ENCODE assay signal across 22 cellular contexts in genomic region chrX:17805120-17805519, GRCh38. TPM values are rescaled to one million over a fixed set of nuclear protein-coding genes. Genes with fewer than 3 reads are reported as not detected.
DNase-seq lines count a peak whose midpoint lies in the region; ATAC-seq, FAIRE-seq and TF ChIP-seq lines count a peak whose summit lies in the region.
"Had no signal": no experiment of that assay in that cellular context is flagged by ENCODE, and none has a peak within 500 bp of the region (broad histone marks: within the 10 kb centered on the region; RNA-seq: fewer than 3 reads in every experiment).

No MANE protein-coding gene starts in this region.

- H3F3A ChIP-seq in neural progenitor cell (ENCODE audit: low read depth) = no peaks in the 10 kb centered on the region

- no peaks in the 10 kb centered on the region for H3K4me1 Mint-ChIP-seq in chondrocyte (ENCODE audit: low read depth)
- peaks cover 44% of the 10 kb centered on the region for H3K4me1 Mint-ChIP-seq in neural progenitor cell
- H3K4me1 Mint-ChIP-seq: stimulated activated naive B cell treated with anti-CD40 and anti-IgM and Interleukin-4, amounts not matched to agents 10 μg/mL and 1 μg/mL and 100 μg/mL, for 72 hours had no signal

- TF ChIP-seq POLR2A in NB4 (IDR thresholded peaks at IDR 0.05; ENCODE audit: extremely low read depth, insufficient read length) (no peak), GM12891 (IDR thresholded peaks at IDR 0.05; ENCODE audit: low read depth, low read length) (no peak)

- H3K36me3 ChIP-seq in neural progenitor cell = no peaks in the 10 kb centered on the region
- H3K36me3 ChIP-seq: pancreas, SJCRH30 had no signal

- H3K4me2 ChIP-seq in neural progenitor cell = no peak overlapping the region
- H3K4me2 ChIP-seq: PC-9 had no signal

- no peak overlapping the region for H3K4me3 ChIP-seq in NB4 (ENCODE audit: low read depth, low read length)
- no peak overlapping the region for H3K4me3 ChIP-seq in neural progenitor cell
- H3K4me3 ChIP-seq: lower lobe of right lung, pancreas, PC-9, sigmoid colon, SJCRH30, tibial artery had no signal

- no peak overlapping the region for H2AFZ ChIP-seq in neural progenitor cell (replicated peaks)
- H2AFZ ChIP-seq: PC-9 had no signal

- H3K27ac ChIP-seq in neural progenitor cell (no peak overlapping the region), substantia nigra (ENCODE audit: low read depth, low read length, poor library complexity, severe bottlenecking) (no peak overlapping the region)
- H3K27ac ChIP-seq: lower lobe of right lung, pancreas, PC-9, sigmoid colon, SJCRH30, tibial artery had no signal

- no peak for ATAC-seq in GM19467 (IDR thresholded peaks at IDR 0.05; ENCODE audit: unreplicated experiment)
- ATAC-seq: activated CD4-positive, CD25-positive, alpha-beta regulatory T cell treated with anti-CD3 and anti-CD28 coated beads, Interleukin-2, amount 50 U/mL, for 24 hours; lower lobe of right lung; pancreas; stimulated activated naive B cell treated with anti-CD40 and anti-IgM and Interleukin-4, amounts not matched to agents 10 μg/mL and 1 μg/mL and 100 μg/mL, for 72 hours had no signal

- H3K9me3 Mint-ChIP-seq in chondrocyte (ENCODE audit: low read depth) (no peaks in the 10 kb centered on the region), neural progenitor cell (peaks cover 7% of the 10 kb centered on the region)
- H3K9me3 Mint-ChIP-seq: activated T-helper 1 cell treated with anti-CD3 and anti-CD28 coated beads, Interleukin-12 subunit alpha, Interleukin-12 subunit beta, Interleukin-2, Interleukin-4 antibody, amounts not matched to agents 30 ng/mL and 10 ng/mL and 1 ng/mL, durations not matched to agents 14 hours and 24 hours and 36 hours; stimulated activated naive B cell treated with anti-CD40 and anti-IgM and Interleukin-4, amounts not matched to agents 10 μg/mL and 1 μg/mL and 100 μg/mL, for 72 hours had no signal

- no peaks in the 10 kb centered on the region for H3K79me2 ChIP-seq in neural progenitor cell (ENCODE audit: low read depth)

- H3K27me3 Mint-ChIP-seq in chondrocyte (ENCODE audit: low read depth) (no peaks in the 10 kb centered on the region), neural progenitor cell (ENCODE audit: insufficient read depth, low read depth) (peaks cover 7% of the 10 kb centered on the region)
- H3K27me3 Mint-ChIP-seq: activated naive CD8-positive, alpha-beta T cell had no signal

- H3K9me3 ChIP-seq in neural progenitor cell (ENCODE audit: low read depth) = no peaks in the 10 kb centered on the region
- H3K9me3 ChIP-seq: lower lobe of right lung, pancreas, sigmoid colon, SJCRH30, tibial artery had no signal

- H3K4me3 Mint-ChIP-seq in chondrocyte (ENCODE audit: unreplicated experiment) = no peak overlapping the region
- H3K4me3 Mint-ChIP-seq in neural progenitor cell = no peak overlapping the region
- H3K4me3 Mint-ChIP-seq: activated naive CD8-positive, alpha-beta T cell; activated T-helper 1 cell treated with anti-CD3 and anti-CD28 coated beads, Interleukin-12 subunit alpha, Interleukin-12 subunit beta, Interleukin-2, Interleukin-4 antibody, amounts not matched to agents 30 ng/mL and 10 ng/mL and 1 ng/mL, durations not matched to agents 14 hours and 24 hours and 36 hours; stimulated activated naive B cell treated with anti-CD40 and anti-IgM and Interleukin-4, amounts not matched to agents 10 μg/mL and 1 μg/mL and 100 μg/mL, for 72 hours had no signal

- peak; percentile 0 for DNase-seq in NB4 (ENCODE audit: low read depth)
- DNase-seq in chondrocyte (ENCODE audit: low spot score) = no peak
- DNase-seq in neural progenitor cell (ENCODE audit: low spot score) = no peak
- DNase-seq in GM12891 (ENCODE audit: insufficient read length, low spot score) = no peak
- no peak for DNase-seq in substantia nigra (lab: John Stamatoyannopoulos, UW)
- DNase-seq: lower lobe of right lung; NCI-H1417 treated with DMSO at 0.1 percent for 48 hours; NCI-H2171 treated with DMSO at 0.1 percent for 48 hours; NCI-H774; pancreas; PC-9; sigmoid colon; SJCRH30; stimulated activated naive B cell treated with anti-CD40 and anti-IgM and Interleukin-4, amounts not matched to agents 10 μg/mL and 1 μg/mL and 100 μg/mL, for 72 hours; tibial artery had no signal

- no peak overlapping the region for H3K9ac ChIP-seq in neural progenitor cell

- H3K36me3 Mint-ChIP-seq in chondrocyte (ENCODE audit: low read depth) (no peaks in the 10 kb centered on the region), neural progenitor cell (peaks cover 6% of the 10 kb centered on the region)
- H3K36me3 Mint-ChIP-seq: activated naive CD8-positive, alpha-beta T cell; stimulated activated naive B cell treated with anti-CD40 and anti-IgM and Interleukin-4, amounts not matched to agents 10 μg/mL and 1 μg/mL and 100 μg/mL, for 72 hours had no signal

- peak; percentile 29; the same call in 1 of the 3 replicates for TF ChIP-seq CTCF in GM12872 (IDR thresholded peaks at IDR 0.05; ENCODE audit: insufficient read depth, low read depth, low read length)
- no peak for TF ChIP-seq CTCF in NB4 (IDR thresholded peaks at IDR 0.05; ENCODE audit: low read depth, low read length)
- TF ChIP-seq CTCF in chondrocyte (IDR thresholded peaks at IDR 0.05) = peak; percentile 27
- TF ChIP-seq CTCF in neural progenitor cell (IDR thresholded peaks at IDR 0.05) = peak; percentile 31

- no peaks in the 10 kb centered on the region for H3K4me1 ChIP-seq in neural progenitor cell
- H3K4me1 ChIP-seq: lower lobe of right lung, pancreas, sigmoid colon, SJCRH30, tibial artery had no signal

- H3K27me3 ChIP-seq in neural progenitor cell = no peaks in the 10 kb centered on the region
- H3K27me3 ChIP-seq: pancreas, sigmoid colon, SJCRH30, tibial artery had no signal

- H4K20me1 ChIP-seq in neural progenitor cell (ENCODE audit: low read depth) = no peaks in the 10 kb centered on the region

- H3K27ac Mint-ChIP-seq in chondrocyte (ENCODE audit: unreplicated experiment) (no peak overlapping the region), neural progenitor cell (no peak overlapping the region)
- H3K27ac Mint-ChIP-seq: activated naive CD8-positive, alpha-beta T cell; activated T-helper 1 cell treated with anti-CD3 and anti-CD28 coated beads, Interleukin-12 subunit alpha, Interleukin-12 subunit beta, Interleukin-2, Interleukin-4 antibody, amounts not matched to agents 30 ng/mL and 10 ng/mL and 1 ng/mL, durations not matched to agents 14 hours and 24 hours and 36 hours; stimulated activated naive B cell treated with anti-CD40 and anti-IgM and Interleukin-4, amounts not matched to agents 10 μg/mL and 1 μg/mL and 100 μg/mL, for 72 hours had no signal

- no peak for FAIRE-seq in GM12891 (lab: Jason Lieb, UNC)
- FAIRE-seq: colon, islet of Langerhans, pancreas had no signal

TF ChIP-seq in GM12891, 5 proteins besides CTCF, POLR2A, EP300 and RAD21:
- TF ChIP-seq PAX5 (IDR thresholded peaks at IDR 0.05; ENCODE audit: insufficient read depth, low read length, severe bottlenecking) (no peak), POLR2AphosphoS5 (IDR thresholded peaks at IDR 0.05; ENCODE audit: low read depth, low read length) (no peak), POU2F2 (IDR thresholded peaks at IDR 0.05; ENCODE audit: low read depth, low read length) (no peak), TAF1 (IDR thresholded peaks at IDR 0.05; ENCODE audit: low read depth, low read length) (no peak), SPI1 (IDR thresholded peaks at IDR 0.05; ENCODE audit: low read depth, low read length) (no peak)

RNA-seq across cellular contexts. Expression of gene RAI2, which starts 56.0 kb away (rescaled TPM):
- total RNA-seq in chondrocyte = 0.85 to 0.97 TPM (median 0.87 TPM) in 3 replicates
- 0.59 TPM in 1 of 2 replicates, not detected in the other for total RNA-seq in neural progenitor cell (ENCODE audit: low replicate concordance)
- not detected for polyA plus RNA-seq in GM12891 (2012; ENCODE audit: low read depth, missing spikeins)
- total RNA-seq: PC-9, SJCRH30 had no signal
